In the genomic region with DNA sequence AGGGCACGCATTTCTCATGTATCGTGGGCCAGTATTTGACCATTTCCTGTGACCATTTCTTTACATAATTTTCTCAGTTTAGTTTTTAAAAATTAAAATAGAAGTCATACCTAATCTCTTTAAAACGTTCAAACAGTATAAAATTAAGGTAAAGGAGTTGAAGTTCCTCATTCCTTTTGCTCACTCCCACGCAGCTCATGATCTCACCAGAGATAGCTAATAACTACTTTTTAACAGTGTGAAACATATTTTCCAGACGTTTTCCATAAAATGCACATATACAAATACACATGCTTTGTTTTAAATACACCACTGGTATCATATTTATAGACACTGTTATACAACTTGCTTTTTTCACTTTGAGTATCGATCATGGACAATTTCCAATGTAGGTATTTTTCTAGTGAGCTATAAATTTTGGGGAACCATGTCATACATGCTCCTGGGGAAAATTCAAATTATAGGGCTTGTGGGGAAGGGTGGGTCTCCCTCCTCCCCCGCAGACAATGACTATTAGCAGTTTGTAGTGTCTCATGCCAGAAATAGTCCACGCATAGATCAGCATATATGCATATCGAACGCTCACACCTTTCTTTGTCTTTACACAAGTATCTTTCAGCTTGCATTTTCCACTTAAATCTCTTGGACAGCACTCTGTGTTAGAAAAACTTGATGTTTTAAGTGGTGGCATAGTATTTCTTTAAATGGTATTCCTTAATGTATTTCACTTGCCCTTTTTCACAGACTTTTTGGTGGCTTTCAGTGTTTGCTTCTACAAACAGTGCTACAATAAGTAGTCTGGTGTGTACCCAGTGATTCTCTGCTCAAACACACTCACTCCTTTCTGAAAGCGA, we compare ENCODE assay signal across 1 cellular context.
TF ChIP-seq lines count a peak whose summit lies in the region.

No MANE protein-coding gene starts in this region.

TF ChIP-seq in HepG2, 621 proteins besides CTCF, POLR2A, EP300 and RAD21 (continued from another document and continues in another):
- TF ChIP-seq ZNF337 (CRISPR knock-in tag; IDR thresholded peaks at IDR 0.05; ENCODE audit: borderline replicate concordance, low read depth) (0 out of 2 replicates have a peak, but pooled peaks have one; percentile 50), U2AF1 (optimal IDR thresholded peaks at IDR 0.05; ENCODE audit: low read depth, low read length) (no peak), CREB1 (IDR thresholded peaks at IDR 0.05) (no peak), CREB1 (CRISPR knock-in tag; IDR thresholded peaks at IDR 0.05) (peak; percentile 54; the same call in 1 of the 2 replicates), NKX3-1 (CRISPR knock-in tag; IDR thresholded peaks at IDR 0.05) (peak; percentile 31; the same call in 1 of the 2 replicates), ZBTB33 (CRISPR knock-in tag; IDR thresholded peaks at IDR 0.05) (no peak), ISL2 (CRISPR knock-in tag; IDR thresholded peaks at IDR 0.05) (peak; percentile 4; the same call in 1 of the 2 replicates), TGIF2 (CRISPR knock-in tag; IDR thresholded peaks at IDR 0.05) (0 out of 2 replicates have a peak, but pooled peaks have one; percentile 13), SP2 (CRISPR knock-in tag; IDR thresholded peaks at IDR 0.05) (no peak), SUZ12 (IDR thresholded peaks at IDR 0.05; ENCODE audit: low read depth, low read length) (no peak), ATF1 (CRISPR knock-in tag; IDR thresholded peaks at IDR 0.05) (0 out of 2 replicates have a peak, but pooled peaks have one; percentile 51), ZNF784 (CRISPR knock-in tag; IDR thresholded peaks at IDR 0.05; ENCODE audit: borderline replicate concordance) (no peak), ZNF263 (CRISPR knock-in tag; IDR thresholded peaks at IDR 0.05) (0 out of 2 replicates have a peak, but pooled peaks have one; percentile 16), ZFP82 (CRISPR knock-in tag; IDR thresholded peaks at IDR 0.05; ENCODE audit: borderline replicate concordance) (peak; percentile 79; the same call in 1 of the 2 replicates), NR0B2 (CRISPR knock-in tag; IDR thresholded peaks at IDR 0.05) (no peak), ZBTB21 (CRISPR knock-in tag; IDR thresholded peaks at IDR 0.05) (no peak), ZSCAN21 (CRISPR knock-in tag; IDR thresholded peaks at IDR 0.05; ENCODE audit: borderline replicate concordance) (no peak), ZNF772 (CRISPR knock-in tag; IDR thresholded peaks at IDR 0.05) (no peak), MIXL1 (CRISPR knock-in tag; IDR thresholded peaks at IDR 0.05) (0 out of 2 replicates have a peak, but pooled peaks have one; percentile 6), ZNF20 (CRISPR knock-in tag; IDR thresholded peaks at IDR 0.05) (no peak), KMT2B (CRISPR knock-in tag; IDR thresholded peaks at IDR 0.05) (peak; percentile 11; the same call in 1 of the 2 replicates), FOSL2 (CRISPR knock-in tag; IDR thresholded peaks at IDR 0.05) (no peak), BORCS8-MEF2B (CRISPR knock-in tag; IDR thresholded peaks at IDR 0.05) (no peak), ZHX2 (IDR thresholded peaks at IDR 0.05; ENCODE audit: low read depth) (no peak), ZHX2 (CRISPR knock-in tag; IDR thresholded peaks at IDR 0.05; ENCODE audit: borderline replicate concordance) (peak; percentile 55; the same call in 1 of the 2 replicates), SAP130 (CRISPR knock-in tag; IDR thresholded peaks at IDR 0.05; ENCODE audit: low read depth) (peak; percentile 7; the same call in 1 of the 2 replicates), SNAPC2 (CRISPR knock-in tag; IDR thresholded peaks at IDR 0.05) (0 out of 2 replicates have a peak, but pooled peaks have one; percentile 46), TRIM24 (CRISPR knock-in tag; IDR thresholded peaks at IDR 0.05) (no peak), ZNF7 (CRISPR knock-in tag; IDR thresholded peaks at IDR 0.05) (peak; percentile 62), HNRNPLL (IDR thresholded peaks at IDR 0.05; ENCODE audit: low read depth, low read length, poor library complexity, severe bottlenecking) (no peak), CEBPG (CRISPR knock-in tag; IDR thresholded peaks at IDR 0.05) (0 out of 2 replicates have a peak, but pooled peaks have one; percentile 31), ZNF383 (CRISPR knock-in tag; IDR thresholded peaks at IDR 0.05; ENCODE audit: borderline replicate concordance) (no peak), NCOA2 (CRISPR knock-in tag; IDR thresholded peaks at IDR 0.05) (peak; percentile 52), ZNF678 (CRISPR knock-in tag; IDR thresholded peaks at IDR 0.05) (0 out of 2 replicates have a peak, but pooled peaks have one; percentile 3), HOXA5 (CRISPR knock-in tag; IDR thresholded peaks at IDR 0.05) (no peak; the same call in 1 of the 2 replicates), KLF6 (CRISPR knock-in tag; IDR thresholded peaks at IDR 0.05) (0 out of 2 replicates have a peak, but pooled peaks have one; percentile 9), SIX1 (CRISPR knock-in tag; IDR thresholded peaks at IDR 0.05; ENCODE audit: borderline replicate concordance) (peak; percentile 16; the same call in 1 of the 2 replicates)
- TF ChIP-seq, protein P1, sequence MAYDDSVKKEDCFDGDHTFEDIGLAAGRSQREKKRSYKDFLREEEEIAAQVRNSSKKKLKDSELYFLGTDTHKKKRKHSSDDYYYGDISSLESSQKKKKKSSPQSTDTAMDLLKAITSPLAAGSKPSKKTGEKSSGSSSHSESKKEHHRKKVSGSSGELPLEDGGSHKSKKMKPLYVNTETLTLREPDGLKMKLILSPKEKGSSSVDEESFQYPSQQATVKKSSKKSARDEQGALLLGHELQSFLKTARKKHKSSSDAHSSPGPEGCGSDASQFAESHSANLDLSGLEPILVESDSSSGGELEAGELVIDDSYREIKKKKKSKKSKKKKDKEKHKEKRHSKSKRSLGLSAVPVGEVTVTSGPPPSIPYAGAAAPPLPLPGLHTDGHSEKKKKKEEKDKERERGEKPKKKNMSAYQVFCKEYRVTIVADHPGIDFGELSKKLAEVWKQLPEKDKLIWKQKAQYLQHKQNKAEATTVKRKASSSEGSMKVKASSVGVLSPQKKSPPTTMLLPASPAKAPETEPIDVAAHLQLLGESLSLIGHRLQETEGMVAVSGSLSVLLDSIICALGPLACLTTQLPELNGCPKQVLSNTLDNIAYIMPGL (CRISPR knock-in tag; IDR thresholded peaks at IDR 0.05; ENCODE audit: borderline replicate concordance in 1 of 2, low read depth in 1 of 2): peak in 1 of 2 experiments; percentile 6; a peak in 1 of 4 replicates
- TF ChIP-seq, protein P2, sequence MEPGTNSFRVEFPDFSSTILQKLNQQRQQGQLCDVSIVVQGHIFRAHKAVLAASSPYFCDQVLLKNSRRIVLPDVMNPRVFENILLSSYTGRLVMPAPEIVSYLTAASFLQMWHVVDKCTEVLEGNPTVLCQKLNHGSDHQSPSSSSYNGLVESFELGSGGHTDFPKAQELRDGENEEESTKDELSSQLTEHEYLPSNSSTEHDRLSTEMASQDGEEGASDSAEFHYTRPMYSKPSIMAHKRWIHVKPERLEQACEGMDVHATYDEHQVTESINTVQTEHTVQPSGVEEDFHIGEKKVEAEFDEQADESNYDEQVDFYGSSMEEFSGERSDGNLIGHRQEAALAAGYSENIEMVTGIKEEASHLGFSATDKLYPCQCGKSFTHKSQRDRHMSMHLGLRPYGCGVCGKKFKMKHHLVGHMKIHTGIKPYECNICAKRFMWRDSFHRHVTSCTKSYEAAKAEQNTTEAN (CRISPR knock-in tag; conservative IDR thresholded peaks at IDR 0.05): peak; percentile 59; the same call in 1 of the 2 replicates
- TF ChIP-seq, protein P3, sequence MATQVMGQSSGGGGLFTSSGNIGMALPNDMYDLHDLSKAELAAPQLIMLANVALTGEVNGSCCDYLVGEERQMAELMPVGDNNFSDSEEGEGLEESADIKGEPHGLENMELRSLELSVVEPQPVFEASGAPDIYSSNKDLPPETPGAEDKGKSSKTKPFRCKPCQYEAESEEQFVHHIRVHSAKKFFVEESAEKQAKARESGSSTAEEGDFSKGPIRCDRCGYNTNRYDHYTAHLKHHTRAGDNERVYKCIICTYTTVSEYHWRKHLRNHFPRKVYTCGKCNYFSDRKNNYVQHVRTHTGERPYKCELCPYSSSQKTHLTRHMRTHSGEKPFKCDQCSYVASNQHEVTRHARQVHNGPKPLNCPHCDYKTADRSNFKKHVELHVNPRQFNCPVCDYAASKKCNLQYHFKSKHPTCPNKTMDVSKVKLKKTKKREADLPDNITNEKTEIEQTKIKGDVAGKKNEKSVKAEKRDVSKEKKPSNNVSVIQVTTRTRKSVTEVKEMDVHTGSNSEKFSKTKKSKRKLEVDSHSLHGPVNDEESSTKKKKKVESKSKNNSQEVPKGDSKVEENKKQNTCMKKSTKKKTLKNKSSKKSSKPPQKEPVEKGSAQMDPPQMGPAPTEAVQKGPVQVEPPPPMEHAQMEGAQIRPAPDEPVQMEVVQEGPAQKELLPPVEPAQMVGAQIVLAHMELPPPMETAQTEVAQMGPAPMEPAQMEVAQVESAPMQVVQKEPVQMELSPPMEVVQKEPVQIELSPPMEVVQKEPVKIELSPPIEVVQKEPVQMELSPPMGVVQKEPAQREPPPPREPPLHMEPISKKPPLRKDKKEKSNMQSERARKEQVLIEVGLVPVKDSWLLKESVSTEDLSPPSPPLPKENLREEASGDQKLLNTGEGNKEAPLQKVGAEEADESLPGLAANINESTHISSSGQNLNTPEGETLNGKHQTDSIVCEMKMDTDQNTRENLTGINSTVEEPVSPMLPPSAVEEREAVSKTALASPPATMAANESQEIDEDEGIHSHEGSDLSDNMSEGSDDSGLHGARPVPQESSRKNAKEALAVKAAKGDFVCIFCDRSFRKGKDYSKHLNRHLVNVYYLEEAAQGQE (IDR thresholded peaks at IDR 0.05; ENCODE audit: borderline replicate concordance in 1 of 2, low read depth in 1 of 2, low read length in 2 of 2): no peak
